25 cellular contexts compared by ENCODE assay signal in genomic region chr20:52806918-52807317, GRCh38.
DNase-seq lines count a peak whose midpoint lies in the region; ATAC-seq, FAIRE-seq and TF ChIP-seq lines count a peak whose summit lies in the region.
"Had no signal": no experiment of that assay in that cellular context is flagged by ENCODE, and none has a peak within 500 bp of the region (broad histone marks: within the 10 kb centered on the region; RNA-seq: fewer than 3 reads in every experiment).

No MANE protein-coding gene starts in this region.

- no peaks in the 10 kb centered on the region for H3K4me1 Mint-ChIP-seq in CD14-positive monocyte
- H3K4me1 Mint-ChIP-seq: B cell; CD4-positive, alpha-beta memory T cell; CD4-positive, CD25-positive, alpha-beta regulatory T cell; CD8-positive, alpha-beta memory T cell had no signal

- no peak overlapping the region for H3K9ac ChIP-seq in HepG2 (ENCODE audit: insufficient read depth, low read depth, low read length)
- H3K9ac ChIP-seq: BLaER1 treated with 17β-estradiol and CSF1 and Interleukin-3, amounts not matched to agents 10 nM and 100 nM had no signal

- no TSS peak for BruUV-seq in HepG2 (replicated peaks; lab: Mats Ljungman, UMichigan)

- CTCF ChIA-PET in HepG2 (lab: Yijun Ruan, JAX; ENCODE audit: low intra/inter-chr PET ratio, low total read pairs), result no interaction called here

- H3K4me3 ChIP-seq in HepG2 (replicated peaks in 1 of 3; ENCODE audit: insufficient read depth in 1 of 3, low read depth in 2 of 3, low read length in 3 of 3) (no peak overlapping the region), right lobe of liver (no peak overlapping the region), esophagus muscularis mucosa (no peak overlapping the region)
- H3K4me3 ChIP-seq: A549; BLaER1 treated with 17β-estradiol and CSF1 and Interleukin-3, amounts not matched to agents 10 nM and 100 nM; GM12878 had no signal

- ATAC-seq in HepG2, result no peak
- no peak for ATAC-seq in right lobe of liver
- ATAC-seq: A549, GM12878 had no signal

- TF ChIP-seq POLR2A in HepG2 (IDR thresholded peaks at IDR 0.05; ENCODE audit: insufficient read depth in 1 of 2, low read depth in 2 of 2, low read length in 2 of 2), result no peak
- TF ChIP-seq POLR2A in right lobe of liver (IDR thresholded peaks at IDR 0.05), result no peak
- no peak for TF ChIP-seq POLR2A in esophagus muscularis mucosa (IDR thresholded peaks at IDR 0.05; ENCODE audit: low read depth)

- no peaks in the 10 kb centered on the region for H3K27me3 ChIP-seq in HepG2 (ENCODE audit: control insufficient read depth in 1 of 2, insufficient read depth in 2 of 2, low read length in 2 of 2)
- H3K27me3 ChIP-seq in right lobe of liver, result no peaks in the 10 kb centered on the region
- no peaks in the 10 kb centered on the region for H3K27me3 ChIP-seq in esophagus muscularis mucosa
- H3K27me3 ChIP-seq: BLaER1 treated with 17β-estradiol and CSF1 and Interleukin-3, amounts not matched to agents 10 nM and 100 nM had no signal

- no peak overlapping the region for H3K4me2 ChIP-seq in HepG2 (ENCODE audit: low read depth, low read length)
- H3K4me2 ChIP-seq: A549; BLaER1 treated with 17β-estradiol and CSF1 and Interleukin-3, amounts not matched to agents 10 nM and 100 nM had no signal

- no peaks in the 10 kb centered on the region for H3K36me3 Mint-ChIP-seq in CD14-positive monocyte
- H3K36me3 Mint-ChIP-seq: CD4-positive, alpha-beta memory T cell; CD4-positive, CD25-positive, alpha-beta regulatory T cell; CD8-positive, alpha-beta memory T cell had no signal

- POLR2A ChIA-PET in HepG2 (lab: Yijun Ruan, JAX), result no interaction called here

- no peak for TF ChIP-seq CTCF in HepG2 (CRISPR knock-in tag; IDR thresholded peaks at IDR 0.05)
- no peak for TF ChIP-seq CTCF in right lobe of liver (IDR thresholded peaks at IDR 0.05)
- no peak for TF ChIP-seq CTCF in esophagus muscularis mucosa (IDR thresholded peaks at IDR 0.05)
- no peak for TF ChIP-seq CTCF in CD14-positive monocyte (IDR thresholded peaks at IDR 0.05)

- WGBS in HepG2 (ENCODE audit: low lambda C conversion rate), result 5% methylated on average over 4 of the region's 4 CpGs
- WGBS in right lobe of liver (ENCODE audit: insufficient coverage, low coverage, low lambda C conversion rate, missing lambda C conversion rate), result 58% methylated on average over 4 of the region's 4 CpGs
- 94% methylated on average over 4 of the region's 4 CpGs for WGBS in esophagus muscularis mucosa

- FAIRE-seq in HepG2 (lab: Jason Lieb, UNC), result no peak
- FAIRE-seq: A549, GM12878, GM12892, GM18507 had no signal

- H3K9me3 ChIP-seq in HepG2 (ENCODE audit: low read length) (no peaks in the 10 kb centered on the region), right lobe of liver (no peaks in the 10 kb centered on the region), esophagus muscularis mucosa (no peaks in the 10 kb centered on the region)
- H3K9me3 ChIP-seq: A549 had no signal

- no peak overlapping the region for H3K4me3 Mint-ChIP-seq in CD14-positive monocyte
- H3K4me3 Mint-ChIP-seq: B cell; CD4-positive, alpha-beta memory T cell; CD4-positive, CD25-positive, alpha-beta regulatory T cell; CD8-positive, alpha-beta memory T cell had no signal

- no peaks in the 10 kb centered on the region for H4K20me1 ChIP-seq in HepG2 (ENCODE audit: insufficient read depth, low read length)
- H4K20me1 ChIP-seq: BLaER1 treated with 17β-estradiol and CSF1 and Interleukin-3, amounts not matched to agents 10 nM and 100 nM had no signal

- DNase-seq in HepG2 (ENCODE audit: low spot score) (no peak), right lobe of liver (no peak), esophagus muscularis mucosa (ENCODE audit: extremely low spot score) (peak; percentile 37), CD14-positive monocyte (ENCODE audit: low spot score) (no peak), T-helper 1 cell (no peak)
- DNase-seq: AML-193; CD4-positive, alpha-beta memory T cell; CD4-positive, CD25-positive, alpha-beta regulatory T cell; CD8-positive, alpha-beta memory T cell; COR-L47; DMS 273 treated with DMSO at 0.1 percent for 48 hours; DMS153; DMS53; DMS79; DND-41; EL; GDM1 had no signal

- no peaks in the 10 kb centered on the region for H3K9me3 Mint-ChIP-seq in CD14-positive monocyte
- H3K9me3 Mint-ChIP-seq: CD4-positive, alpha-beta memory T cell had no signal

- no peak for TF ChIP-seq EP300 in HepG2 (IDR thresholded peaks at IDR 0.05; ENCODE audit: low read depth in 2 of 2, low read length in 2 of 2)
- TF ChIP-seq EP300 in HepG2 (CRISPR knock-in tag; IDR thresholded peaks at IDR 0.05; ENCODE audit: borderline replicate concordance), result no peak
- no peak for TF ChIP-seq EP300 in esophagus muscularis mucosa (IDR thresholded peaks at IDR 0.05)

- intact Hi-C loops in HepG2 (cut with micrococcal nuclease; ENCODE audit: unreplicated experiment), result no loop called here
- intact Hi-C loops in right lobe of liver (cut with DNase I), result no loop called here
- intact Hi-C loops in esophagus muscularis mucosa (cut with DNase I), result no loop called here
- intact Hi-C loops in CD14-positive monocyte (cut with micrococcal nuclease), result no loop called here

- no peak overlapping the region for H2AFZ ChIP-seq in HepG2 (ENCODE audit: low read length)

- peaks cover 2 to 5% (median 3%) of the 10 kb centered on the region in 3 donors for H3K27me3 Mint-ChIP-seq in CD14-positive monocyte (ENCODE audit: low read depth in 3 of 3)

- no peak overlapping the region for H3K27ac Mint-ChIP-seq in CD14-positive monocyte
- H3K27ac Mint-ChIP-seq: B cell; CD4-positive, alpha-beta memory T cell; CD4-positive, CD25-positive, alpha-beta regulatory T cell; CD8-positive, alpha-beta memory T cell had no signal

- TF ChIP-seq RAD21 in HepG2 (CRISPR knock-in tag; IDR thresholded peaks at IDR 0.05), result no peak

- in situ Hi-C loops in HepG2 (cut with HindIII; ENCODE audit: extremely low pct_ligation_motif_present, low pct_unique_long_range_greater_than_20kb), result no loop called here

- H3K4me1 ChIP-seq in HepG2 (ENCODE audit: insufficient read depth, low read length), result no peaks in the 10 kb centered on the region
- no peaks in the 10 kb centered on the region for H3K4me1 ChIP-seq in right lobe of liver
- no peaks in the 10 kb centered on the region for H3K4me1 ChIP-seq in esophagus muscularis mucosa
- H3K4me1 ChIP-seq: A549 had no signal

- H3K27ac ChIP-seq in HepG2 (ENCODE audit: extremely low read length, insufficient read depth, low read length) (no peak overlapping the region), right lobe of liver (no peak overlapping the region), esophagus muscularis mucosa (replicated peaks in 1 of 4) (no peak overlapping the region)
- H3K27ac ChIP-seq: 22Rv1; A549; BLaER1 treated with 17β-estradiol and CSF1 and Interleukin-3, amounts not matched to agents 10 nM and 100 nM; C4-2B had no signal

- H3K36me3 ChIP-seq in HepG2 (replicated peaks in 1 of 2; ENCODE audit: control insufficient read depth in 1 of 2, insufficient read depth in 2 of 2, low read length in 2 of 2) (no peaks in the 10 kb centered on the region), right lobe of liver (no peaks in the 10 kb centered on the region), esophagus muscularis mucosa (no peaks in the 10 kb centered on the region)
- H3K36me3 ChIP-seq: BLaER1 treated with 17β-estradiol and CSF1 and Interleukin-3, amounts not matched to agents 10 nM and 100 nM had no signal

- no peaks in the 10 kb centered on the region for H3K79me2 ChIP-seq in HepG2 (ENCODE audit: insufficient read depth, low read length)

TF ChIP-seq in HepG2, 621 proteins besides CTCF, POLR2A, EP300 and RAD21:
- TF ChIP-seq CREB1 (IDR thresholded peaks at IDR 0.05) (peak; percentile 69), CREB1 (CRISPR knock-in tag; IDR thresholded peaks at IDR 0.05) (no peak), ATF7 (IDR thresholded peaks at IDR 0.05) (peak; percentile 90), ATF7 (CRISPR knock-in tag; IDR thresholded peaks at IDR 0.05) (no peak), ZNF75D (CRISPR knock-in tag; IDR thresholded peaks at IDR 0.05; ENCODE audit: borderline replicate concordance) (no peak)
